ENCODE assay signal across 24 cellular contexts in genomic region chr13:94859812-94860210, GRCh38.
DNase-seq lines count a peak whose midpoint lies in the region; ATAC-seq and TF ChIP-seq lines count a peak whose summit lies in the region.
"Had no signal": no experiment of that assay in that cellular context is flagged by ENCODE, and none has a peak within 500 bp of the region (broad histone marks: within the 10 kb centered on the region; RNA-seq: fewer than 3 reads in every experiment).

No MANE protein-coding gene starts in this region.

- no peak for ATAC-seq in activated T-helper 17 cell treated with anti-CD3 and anti-CD28 coated beads, Interleukin-2, amount 50 U/mL, for 72 hours (replicated peaks)
- no peak for ATAC-seq in HG03108 (IDR thresholded peaks at IDR 0.05; ENCODE audit: unreplicated experiment)
- ATAC-seq in HG02642 (IDR thresholded peaks at IDR 0.05; ENCODE audit: poor library complexity, unreplicated experiment), result no peak
- ATAC-seq: activated T-cell treated with anti-CD3 and anti-CD28 coated beads, Interleukin-2, amount 50 U/mL, for 4 hours; HCT116; stimulated activated memory B cell treated with anti-CD40 and anti-IgM and Interleukin-4, amounts not matched to agents 10 μg/mL and 1 μg/mL and 100 μg/mL, for 72 hours had no signal

- H3K27ac ChIP-seq in HL-60 (replicated peaks), result peak overlapping the region; percentile 28

- H3K27me3 ChIP-seq in HL-60 (ENCODE audit: insufficient read depth, poor library complexity, severe bottlenecking), result peaks cover 6% of the 10 kb centered on the region
- H3K27me3 ChIP-seq: BLaER1 treated with 17β-estradiol and CSF1 and Interleukin-3, amounts not matched to agents 10 nM and 100 nM; transverse colon had no signal

- H3K27me3 Mint-ChIP-seq in activated T-helper 17 cell treated with anti-CD3 and anti-CD28 coated beads, Interleukin-2, amount 50 U/mL, for 72 hours, result peaks cover 8% of the 10 kb centered on the region
- peaks cover 14% of the 10 kb centered on the region for H3K27me3 Mint-ChIP-seq in progenitor cell of endocrine pancreas
- H3K27me3 Mint-ChIP-seq: stimulated activated memory B cell treated with anti-CD40 and anti-IgM and Interleukin-4, amounts not matched to agents 10 μg/mL and 1 μg/mL and 100 μg/mL, for 72 hours had no signal

- TF ChIP-seq CTCF in HL-60 (IDR thresholded peaks at IDR 0.05; ENCODE audit: insufficient read depth, low read length) (no peak), fibroblast of pulmonary artery (IDR thresholded peaks at IDR 0.05; ENCODE audit: low read length, missing control alignments) (no peak), progenitor cell of endocrine pancreas (IDR thresholded peaks at IDR 0.05; ENCODE audit: unreplicated experiment) (no peak)

- H3K9me3 Mint-ChIP-seq in activated T-helper 17 cell treated with anti-CD3 and anti-CD28 coated beads, Interleukin-2, amount 50 U/mL, for 72 hours, result no peaks in the 10 kb centered on the region
- no peaks in the 10 kb centered on the region for H3K9me3 Mint-ChIP-seq in progenitor cell of endocrine pancreas (ENCODE audit: low read depth)
- H3K9me3 Mint-ChIP-seq: activated T-cell treated with anti-CD3 and anti-CD28 coated beads, Interleukin-2, amount 50 U/mL, for 4 hours; brain; stimulated activated memory B cell treated with anti-CD40 and anti-IgM and Interleukin-4, amounts not matched to agents 10 μg/mL and 1 μg/mL and 100 μg/mL, for 72 hours had no signal

- peak overlapping the region; percentile 83 for H3K4me3 Mint-ChIP-seq in activated T-helper 17 cell treated with anti-CD3 and anti-CD28 coated beads, Interleukin-2, amount 50 U/mL, for 72 hours
- no peak overlapping the region for H3K4me3 Mint-ChIP-seq in progenitor cell of endocrine pancreas (ENCODE audit: low read depth)
- H3K4me3 Mint-ChIP-seq: activated T-cell treated with anti-CD3 and anti-CD28 coated beads, Interleukin-2, amount 50 U/mL, for 4 hours; brain; stimulated activated memory B cell treated with anti-CD40 and anti-IgM and Interleukin-4, amounts not matched to agents 10 μg/mL and 1 μg/mL and 100 μg/mL, for 72 hours had no signal

- no peaks in the 10 kb centered on the region for H3K36me3 Mint-ChIP-seq in activated T-helper 17 cell treated with anti-CD3 and anti-CD28 coated beads, Interleukin-2, amount 50 U/mL, for 72 hours (ENCODE audit: low read depth)
- no peaks in the 10 kb centered on the region for H3K36me3 Mint-ChIP-seq in progenitor cell of endocrine pancreas (ENCODE audit: insufficient read depth)
- H3K36me3 Mint-ChIP-seq: brain; stimulated activated memory B cell treated with anti-CD40 and anti-IgM and Interleukin-4, amounts not matched to agents 10 μg/mL and 1 μg/mL and 100 μg/mL, for 72 hours had no signal

- no peak for DNase-seq in HL-60 (ENCODE audit: low read depth in 1 of 2, low spot score in 1 of 2)
- DNase-seq in fibroblast of pulmonary artery (ENCODE audit: low read depth), result peak; percentile 10
- no peak for DNase-seq in progenitor cell of endocrine pancreas (ENCODE audit: low spot score, unreplicated experiment)
- no peak for DNase-seq in NCI-H524 treated with DMSO at 0.1 percent for 48 hours (lab: John Stamatoyannopoulos, UW)
- DNase-seq: activated CD4-positive, alpha-beta T cell treated with anti-CD3 and anti-CD28 coated beads, Interleukin-2, amount 50 U/mL, for 1 hour; activated naive CD4-positive, alpha-beta T cell; activated T-cell treated with anti-CD3 and anti-CD28 coated beads, Interleukin-2, amount 50 U/mL, for 4 hours; Caco-2; Kasumi-1; MV-4-11; NCI-H1436; NCI-H2081; NCI-H446 treated with DMSO at 0.1 percent for 48 hours; NCI-H82; SW 1271; T1000 had no signal

- H3K4me1 Mint-ChIP-seq in activated T-helper 17 cell treated with anti-CD3 and anti-CD28 coated beads, Interleukin-2, amount 50 U/mL, for 72 hours, result peaks cover 7% of the 10 kb centered on the region
- H3K4me1 Mint-ChIP-seq in progenitor cell of endocrine pancreas (ENCODE audit: low read depth), result peaks cover 1% of the 10 kb centered on the region

- H3K4me3 ChIP-seq in HL-60 (replicated peaks; ENCODE audit: insufficient read depth, low read length) (no peak overlapping the region), fibroblast of pulmonary artery (replicated peaks; ENCODE audit: low read depth, low read length) (no peak overlapping the region)

- no peak overlapping the region for H3K27ac Mint-ChIP-seq in activated T-helper 17 cell treated with anti-CD3 and anti-CD28 coated beads, Interleukin-2, amount 50 U/mL, for 72 hours
- H3K27ac Mint-ChIP-seq in progenitor cell of endocrine pancreas, result peak overlapping the region; percentile 22
- H3K27ac Mint-ChIP-seq: stimulated activated memory B cell treated with anti-CD40 and anti-IgM and Interleukin-4, amounts not matched to agents 10 μg/mL and 1 μg/mL and 100 μg/mL, for 72 hours had no signal
